In genomic region chr7:47283497-47284131, GRCh38 we compare ENCODE assay signal across 15 cellular contexts.
DNase-seq lines count a peak whose midpoint lies in the region; ATAC-seq, FAIRE-seq and TF ChIP-seq lines count a peak whose summit lies in the region.
"Had no signal": no experiment of that assay in that cellular context is flagged by ENCODE, and none has a peak within 500 bp of the region (broad histone marks: within the 10 kb centered on the region; RNA-seq: fewer than 3 reads in every experiment).

No MANE protein-coding gene starts in this region.

- DNase-seq in HuH-7.5 (ENCODE audit: low spot score): peak; percentile 41
- peak; percentile 78 for DNase-seq in islet precursor cell
- DNase-seq in renal cortical epithelial cell (ENCODE audit: low read depth): peak; percentile 97
- no peak for DNase-seq in NCI-H2196 (lab: John Stamatoyannopoulos, UW; ENCODE audit: unreplicated experiment)
- DNase-seq in central memory CD4-positive, alpha-beta T cell: no peak
- no peak for DNase-seq in NCI-H2227 (lab: John Stamatoyannopoulos, UW; ENCODE audit: unreplicated experiment)
- DNase-seq in GM12891 (ENCODE audit: insufficient read length, low spot score): no peak
- DNase-seq: activated gamma-delta T cell; effector CD4-positive, alpha-beta T cell; NCI-H1417; NCI-H446; SK-N-SH had no signal

- ATAC-seq in GM19025 (IDR thresholded peaks at IDR 0.05; ENCODE audit: low read depth, unreplicated experiment): peak; percentile 72
- ATAC-seq: WTC11 had no signal

- no peak for TF ChIP-seq POLR2A in GM12891 (IDR thresholded peaks at IDR 0.05; ENCODE audit: low read depth, low read length)

- no peak for FAIRE-seq in GM12891 (lab: Jason Lieb, UNC)
- FAIRE-seq: astrocyte had no signal

TF ChIP-seq in GM12891, 5 proteins besides CTCF, POLR2A, EP300 and RAD21:
- TF ChIP-seq PAX5 (IDR thresholded peaks at IDR 0.05; ENCODE audit: insufficient read depth, low read length, severe bottlenecking) (no peak), POLR2AphosphoS5 (IDR thresholded peaks at IDR 0.05; ENCODE audit: low read depth, low read length) (no peak), SPI1 (IDR thresholded peaks at IDR 0.05; ENCODE audit: low read depth, low read length) (no peak), POU2F2 (IDR thresholded peaks at IDR 0.05; ENCODE audit: low read depth, low read length) (no peak), TAF1 (IDR thresholded peaks at IDR 0.05; ENCODE audit: low read depth, low read length) (no peak)

Comparison
In these comparisons a context has a peak if more than half of its experiments do, and no peak if none do; other contexts are left out.
1. DNase-seq: peak in HuH-7.5 (single experiment), islet precursor cell (single experiment) and renal cortical epithelial cell (single experiment); none in NCI-H2196 (single experiment), central memory CD4-positive, alpha-beta T cell (single experiment), NCI-H2227 (single experiment) and GM12891 (single experiment).